In the genomic region with DNA sequence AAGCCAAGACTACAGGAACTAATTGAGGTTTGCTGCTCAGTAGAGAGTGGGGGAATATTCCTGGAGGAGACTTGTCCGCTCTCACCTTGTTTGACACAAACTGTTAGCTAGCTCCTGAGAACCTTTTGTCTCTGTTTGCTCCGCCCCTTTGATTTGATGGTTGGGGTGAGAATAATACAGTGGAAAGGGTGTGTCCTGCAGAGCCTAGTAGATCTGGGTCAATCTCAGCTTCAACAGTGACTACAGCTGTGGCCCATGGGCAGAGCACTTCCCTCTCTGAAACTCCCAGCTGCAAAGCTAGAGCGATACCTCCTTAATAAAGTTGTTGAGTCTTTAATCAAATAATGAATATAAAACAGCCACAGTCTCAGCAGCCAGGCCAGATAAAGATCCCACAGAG, we compare ENCODE assay signal across 20 cellular contexts.
"Had no signal": no experiment of that assay in that cellular context is flagged by ENCODE, and none has a peak within 500 bp of the region (broad histone marks: within the 10 kb centered on the region; RNA-seq: fewer than 3 reads in every experiment).

No MANE protein-coding gene starts in this region.

- FAIRE-seq: frontal cortex, keratinocyte, pancreas, small intestine had no signal

- H3K4me3 ChIP-seq: coronary artery, lower lobe of right lung, pancreas, right lobe of liver, stomach, thyroid gland had no signal

- ATAC-seq: effector memory CD8-positive, alpha-beta T cell; left ventricle myocardium superior; lower lobe of right lung; natural killer cell treated with Interleukin-12 subunit alpha and Interleukin-12 subunit beta and Interleukin-15 and Interleukin-18, amount 100 ng/mL, for 72 hours; pancreas; right lobe of liver had no signal

- H3K27me3 ChIP-seq: neutrophil, pancreas, right lobe of liver, stomach, thyroid gland had no signal

- H3K36me3 ChIP-seq: lower lobe of right lung, neutrophil, pancreas, right lobe of liver, stomach, thyroid gland had no signal

- H3K9me3 ChIP-seq: lower lobe of right lung, neutrophil, pancreas, right lobe of liver, stomach, thyroid gland had no signal

- H3K27ac ChIP-seq: coronary artery, lower lobe of right lung, neutrophil, pancreas, right lobe of liver, stomach, thyroid gland had no signal

- DNase-seq: dermis blood vessel endothelial cell; effector memory CD8-positive, alpha-beta T cell; hypothalamus; left ventricle myocardium superior; lower lobe of right lung; pancreas; right lobe of liver; small intestine; stimulated activated CD4-positive, alpha-beta T cell treated with anti-CD3 and anti-CD28 coated beads, Interleukin-12 subunit alpha, Interleukin-12 subunit beta, amount 100 ng/mL, for 4 hours; stimulated activated CD4-positive, alpha-beta T cell treated with anti-CD3 and anti-CD28 coated beads, Interleukin-1b, Interleukin-23, amount 100 ng/mL, for 48 hours; stimulated activated CD4-positive, alpha-beta T cell treated with anti-CD3 and anti-CD28 coated beads, Interleukin-4, amount 100 ng/mL, for 1 hour; stimulated activated CD8-positive, alpha-beta memory T cell treated with anti-CD3 and anti-CD28 coated beads, Interleukin-4, amount 100 ng/mL, for 48 hours; stimulated activated naive CD4-positive, alpha-beta T cell; stomach; thyroid gland had no signal

- H3K4me1 ChIP-seq: lower lobe of right lung, pancreas, right lobe of liver, stomach, thyroid gland had no signal
